1 cellular context compared by ENCODE assay signal in genomic region chr7:100516135-100516812, GRCh38.
TF ChIP-seq lines count a peak whose summit lies in the region.

No MANE protein-coding gene starts in this region.

TF ChIP-seq in GM12878, 131 proteins besides CTCF, POLR2A, EP300 and RAD21 (continued from another document):
- no peak for TF ChIP-seq BCLAF1 (IDR thresholded peaks at IDR 0.05)
- 0 out of 2 replicates have a peak, but pooled peaks have one; percentile 22 for TF ChIP-seq TBL1XR1 (IDR thresholded peaks at IDR 0.05; ENCODE audit: low read depth, low read length)
- TF ChIP-seq PAX5 (IDR thresholded peaks at IDR 0.05; ENCODE audit: borderline replicate concordance, low read depth, low read length): peak; percentile 77; the same call in 1 of the 2 replicates
- no peak for TF ChIP-seq PBX3 (IDR thresholded peaks at IDR 0.05; ENCODE audit: insufficient replicate concordance, low read depth, low read length)
- no peak for TF ChIP-seq SMARCA5 (IDR thresholded peaks at IDR 0.05)
- TF ChIP-seq ASH2L (IDR thresholded peaks at IDR 0.05; ENCODE audit: borderline replicate concordance, low read depth): no peak
- peak; percentile 66; the same call in 1 of the 2 replicates for TF ChIP-seq CBX5 (IDR thresholded peaks at IDR 0.05; ENCODE audit: low read depth)
- no peak for TF ChIP-seq TAF1 (IDR thresholded peaks at IDR 0.05; ENCODE audit: borderline replicate concordance, low read depth, low read length)
- no peak for TF ChIP-seq MYC (IDR thresholded peaks at IDR 0.05; ENCODE audit: insufficient read depth, insufficient read length, insufficient replicate concordance, low read length, severe bottlenecking)
- TF ChIP-seq MXI1 (IDR thresholded peaks at IDR 0.05; ENCODE audit: low read depth, low read length): peak; percentile 68; the same call in 1 of the 2 replicates
- no peak for TF ChIP-seq PAX8 (IDR thresholded peaks at IDR 0.05)
- no peak for TF ChIP-seq SRF (IDR thresholded peaks at IDR 0.05; ENCODE audit: low read depth in 2 of 2, low read length in 2 of 2)
- no peak for TF ChIP-seq ZNF274 (IDR thresholded peaks at IDR 0.05; ENCODE audit: insufficient read depth, insufficient read length)
- TF ChIP-seq PKNOX1 (IDR thresholded peaks at IDR 0.05): no peak
- no peak for TF ChIP-seq ESRRA (IDR thresholded peaks at IDR 0.05; ENCODE audit: low read length)
- TF ChIP-seq NFYA (IDR thresholded peaks at IDR 0.05; ENCODE audit: borderline replicate concordance, low read depth, low read length): no peak
- peak; percentile 99 for TF ChIP-seq NR2F1 (conservative IDR thresholded peaks at IDR 0.05)
- TF ChIP-seq NBN (IDR thresholded peaks at IDR 0.05): 0 out of 2 replicates have a peak, but pooled peaks have one; percentile 50
- TF ChIP-seq PRDM15 (CRISPR knock-in tag; IDR thresholded peaks at IDR 0.05): no peak
- no peak for TF ChIP-seq CBX3 (IDR thresholded peaks at IDR 0.05; ENCODE audit: borderline replicate concordance, low read depth)
